ENCODE assay signal across 19 cellular contexts in genomic region chr11:65925397-65925796, GRCh38. TPM values are rescaled to one million over a fixed set of nuclear protein-coding genes. Genes with fewer than 3 reads are reported as not detected.
"Had no signal": no experiment of that assay in that cellular context is flagged by ENCODE, and none has a peak within 500 bp of the region (broad histone marks: within the 10 kb centered on the region; RNA-seq: fewer than 3 reads in every experiment).

No MANE protein-coding gene starts in this region.

- H3K9me3 ChIP-seq: breast epithelium, ovary, sigmoid colon, spleen, thoracic aorta had no signal

- H3K4me3 ChIP-seq: breast epithelium, ovary, sigmoid colon, spleen, thoracic aorta had no signal

- H3K36me3 ChIP-seq: breast epithelium, ovary had no signal

- DNase-seq: activated CD4-positive, CD25-positive, alpha-beta regulatory T cell treated with anti-CD3 and anti-CD28 coated beads, Interleukin-2, amount 50 U/mL, for 72 hours; activated CD8-positive, alpha-beta memory T cell treated with anti-CD3 and anti-CD28 coated beads for 24 hours; activated effector memory CD4-positive, alpha-beta T cell treated with anti-CD3 and anti-CD28 coated beads, Interleukin-2, amount 50 U/mL, for 16 hours; activated T-cell treated with anti-CD3 and anti-CD28 coated beads for 4 hours; aorta; head of caudate nucleus; mesendoderm; ovary; sigmoid colon; spleen; T1000 had no signal

- H3K27me3 ChIP-seq: breast epithelium, ovary, sigmoid colon, spleen had no signal

- H3K27ac ChIP-seq: epithelial cell of prostate, ovary, sigmoid colon, spleen, thoracic aorta had no signal

RNA-seq across cellular contexts. Expression of gene TSGA10IP, which starts 19.9 kb away (rescaled TPM):
- total RNA-seq: aorta, breast epithelium, cerebellum, dermis microvascular lymphatic vessel endothelial cell, frontal cortex, liver, ovary, thoracic aorta had no signal
- polyA plus RNA-seq: aorta, ovary, sigmoid colon had no signal

RNA-seq across cellular contexts. Expression of gene FOSL1, which starts 25.2 kb away (rescaled TPM):
- total RNA-seq: cerebellum, frontal cortex had no signal
- polyA plus RNA-seq: neural cell had no signal
